Comparison of ENCODE assay signal across 8 cellular contexts in the genomic region with DNA sequence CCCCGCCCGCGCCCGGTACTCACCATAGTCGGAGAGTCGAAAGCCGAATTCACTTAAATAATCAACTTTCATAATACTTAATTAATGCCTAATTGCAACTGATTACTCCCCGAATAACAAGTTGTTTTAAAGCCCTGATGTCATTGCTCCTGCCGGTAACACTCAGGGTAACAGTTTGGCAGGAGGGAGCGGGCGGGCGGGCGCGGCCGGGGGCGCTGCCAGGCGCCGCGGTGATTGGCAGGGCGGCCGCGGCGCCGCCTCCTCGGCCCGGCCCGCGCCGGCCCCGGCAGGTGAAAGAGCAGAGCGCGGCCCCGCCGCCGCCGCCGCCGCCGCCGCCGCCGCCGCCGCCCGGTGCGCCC.
DNase-seq lines count a peak whose midpoint lies in the region; TF ChIP-seq lines count a peak whose summit lies in the region.

No MANE protein-coding gene starts in this region.

- H3K27me3 Mint-ChIP-seq in H9 (ENCODE audit: low read depth) (peaks cover 33% of the 10 kb centered on the region), glutamatergic neuron (ENCODE audit: unreplicated experiment) (peaks cover 23% of the 10 kb centered on the region)
- H3K27me3 Mint-ChIP-seq in activated T-helper 1 cell treated with anti-CD3 and anti-CD28 coated beads, Interleukin-12 subunit alpha, Interleukin-12 subunit beta, Interleukin-2, Interleukin-4 antibody, amounts not matched to agents 30 ng/mL and 10 ng/mL and 1 ng/mL, durations not matched to agents 14 hours and 24 hours and 36 hours (ENCODE audit: insufficient read depth) = peaks cover 20% of the 10 kb centered on the region

- H3K9me3 Mint-ChIP-seq in H9 = no peaks in the 10 kb centered on the region
- H3K9me3 Mint-ChIP-seq in activated T-helper 1 cell treated with anti-CD3 and anti-CD28 coated beads, Interleukin-12 subunit alpha, Interleukin-12 subunit beta, Interleukin-2, Interleukin-4 antibody, amounts not matched to agents 30 ng/mL and 10 ng/mL and 1 ng/mL, durations not matched to agents 14 hours and 24 hours and 36 hours = no peaks in the 10 kb centered on the region
- peaks cover 11% of the 10 kb centered on the region for H3K9me3 Mint-ChIP-seq in glutamatergic neuron (ENCODE audit: unreplicated experiment)

- H2BK5ac ChIP-seq in H9 (ENCODE audit: insufficient read length, low read length) = no peak overlapping the region

- no peak overlapping the region for H3T11ph ChIP-seq in H9 (ENCODE audit: low read length)

- no peak for TF ChIP-seq POLR2A in sigmoid colon (IDR thresholded peaks at IDR 0.05)

- H3K4me1 Mint-ChIP-seq in H9 = peaks cover 14 to 28% of the 10 kb centered on the region in 2 experiments
- H3K4me1 Mint-ChIP-seq in activated T-helper 1 cell treated with anti-CD3 and anti-CD28 coated beads, Interleukin-12 subunit alpha, Interleukin-12 subunit beta, Interleukin-2, Interleukin-4 antibody, amounts not matched to agents 30 ng/mL and 10 ng/mL and 1 ng/mL, durations not matched to agents 14 hours and 24 hours and 36 hours (ENCODE audit: low read depth) = peaks cover 29% of the 10 kb centered on the region
- peaks cover 11% of the 10 kb centered on the region for H3K4me1 Mint-ChIP-seq in glutamatergic neuron (ENCODE audit: low read depth, unreplicated experiment)

- H3K4me3 ChIP-seq in GM06990 (replicated peaks; ENCODE audit: low read depth, low read length) (peak overlapping the region; percentile 78), sigmoid colon (peak overlapping the region; percentile 58 to 89 (median 88))

- no peaks in the 10 kb centered on the region for H3K36me3 ChIP-seq in GM06990 (ENCODE audit: control insufficient read depth, insufficient read depth, low read length)
- H3K36me3 ChIP-seq in sigmoid colon = no peaks in the 10 kb centered on the region

- no peaks in the 10 kb centered on the region for H4K20me1 ChIP-seq in H9 (ENCODE audit: control insufficient read depth, insufficient read depth, insufficient read length)

- H3K9ac ChIP-seq in H9 (ENCODE audit: extremely low read depth, insufficient read length, low read length) = no peak overlapping the region

- H2BK20ac ChIP-seq in H9 (ENCODE audit: low read depth, low read length, poor library complexity, severe bottlenecking) = no peak overlapping the region

- WGBS in H9 (ENCODE audit: extremely low coverage, insufficient read length, low lambda C conversion rate) = no CpG with 5 or more reads among the region's 46 CpGs
- WGBS in sigmoid colon, 2 donors = 1% methylated on average over 46 of the region's 46 CpGs

- no peak overlapping the region for H3K56ac ChIP-seq in H9 (ENCODE audit: insufficient read length, low read depth, low read length)

- H3K23ac ChIP-seq in H9 (ENCODE audit: insufficient read length, low read depth, low read length) = no peak overlapping the region

- no peak overlapping the region for H2AFZ ChIP-seq in H9 (ENCODE audit: low read length)

- H3K27ac Mint-ChIP-seq in H9 (no peak overlapping the region), glutamatergic neuron (ENCODE audit: unreplicated experiment) (no peak overlapping the region)
- peak overlapping the region; percentile 71 for H3K27ac Mint-ChIP-seq in activated T-helper 1 cell treated with anti-CD3 and anti-CD28 coated beads, Interleukin-12 subunit alpha, Interleukin-12 subunit beta, Interleukin-2, Interleukin-4 antibody, amounts not matched to agents 30 ng/mL and 10 ng/mL and 1 ng/mL, durations not matched to agents 14 hours and 24 hours and 36 hours

- H4K91ac ChIP-seq in H9 (ENCODE audit: insufficient read length, low read depth, low read length) = no peak overlapping the region

- no peak for TF ChIP-seq CTCF in GM06990 (IDR thresholded peaks at IDR 0.05; ENCODE audit: insufficient read depth, low read length, poor library complexity, severe bottlenecking)
- no peak for TF ChIP-seq CTCF in H9 (conservative IDR thresholded peaks at IDR 0.05)
- TF ChIP-seq CTCF in glutamatergic neuron (IDR thresholded peaks at IDR 0.05; ENCODE audit: partially characterized antibody, unreplicated experiment) = no peak
- no peak for TF ChIP-seq CTCF in sigmoid colon (IDR thresholded peaks at IDR 0.05)

- no peak overlapping the region for H3K18ac ChIP-seq in H9 (ENCODE audit: insufficient read length, low read depth, low read length)

- H3K79me2 ChIP-seq in H9 (ENCODE audit: insufficient read depth, low read length) = no peaks in the 10 kb centered on the region; the same call in 1 of the 2 replicates

- DNase-seq in GM06990 (ENCODE audit: extremely low read depth, insufficient read length) (peak; percentile 76), H9 (peak; percentile 53), NCI-H1105 (lab: John Stamatoyannopoulos, UW) (peak; percentile 80), glutamatergic neuron (no peak), sigmoid colon (no peak), NCI-H2196 (lab: John Stamatoyannopoulos, UW; ENCODE audit: unreplicated experiment) (no peak), SIG-M5 treated with dmso at 0.1 percent for 504 hours (lab: John Stamatoyannopoulos, UW; ENCODE audit: unreplicated experiment) (no peak)
- no peak for DNase-seq in activated T-helper 1 cell treated with anti-CD3 and anti-CD28 coated beads, Interleukin-12 subunit alpha, Interleukin-12 subunit beta, Interleukin-2, Interleukin-4 antibody, amounts not matched to agents 30 ng/mL and 10 ng/mL and 1 ng/mL, durations not matched to agents 14 hours and 24 hours and 36 hours (ENCODE audit: low spot score)

- no peak overlapping the region for H2AK5ac ChIP-seq in H9 (ENCODE audit: insufficient read length, low read length)

- no peak overlapping the region for H2BK12ac ChIP-seq in H9 (ENCODE audit: insufficient read length, low read depth, low read length)

- no peak overlapping the region for H3K4ac ChIP-seq in H9 (ENCODE audit: low read depth, low read length)

- peaks cover 2% of the 10 kb centered on the region for H3K23me2 ChIP-seq in H9 (ENCODE audit: insufficient read length, low read depth, low read length, poor library complexity, severe bottlenecking)

- H3K14ac ChIP-seq in H9 (ENCODE audit: insufficient read depth, low read length) = no peak overlapping the region

- no peak overlapping the region for H2BK120ac ChIP-seq in H9 (ENCODE audit: low read depth, low read length, poor library complexity, severe bottlenecking)

- no peaks in the 10 kb centered on the region for H3K79me1 ChIP-seq in H9 (ENCODE audit: insufficient read depth, low read depth, low read length, poor library complexity, severe bottlenecking)

- no peak overlapping the region for H4K5ac ChIP-seq in H9 (ENCODE audit: insufficient read length, low read depth, low read length)

- H3K27ac ChIP-seq in H9 (ENCODE audit: insufficient read length, low read depth, low read length) (no peak overlapping the region), sigmoid colon (peak overlapping the region; percentile 89 to 98 (median 96))

- intact Hi-C loops in activated T-helper 1 cell treated with anti-CD3 and anti-CD28 coated beads, Interleukin-12 subunit alpha, Interleukin-12 subunit beta, Interleukin-2, Interleukin-4 antibody, amounts not matched to agents 30 ng/mL and 10 ng/mL and 1 ng/mL, durations not matched to agents 14 hours and 24 hours and 36 hours (cut with micrococcal nuclease) = loop anchor here (1.0 to 5.0 kb wide), 5 partner anchors 37 to 661 kb away; a partner anchor contains a TSS
- intact Hi-C loops in sigmoid colon (cut with DNase I) = loop anchor here (2.0 to 10.0 kb wide), 3 partner anchors 97 to 171 kb away; no protein-coding TSS in a partner anchor

- no peaks in the 10 kb centered on the region for H3K36me3 Mint-ChIP-seq in H9 (ENCODE audit: insufficient read depth in 1 of 3, low read depth in 3 of 3)
- no peaks in the 10 kb centered on the region for H3K36me3 Mint-ChIP-seq in activated T-helper 1 cell treated with anti-CD3 and anti-CD28 coated beads, Interleukin-12 subunit alpha, Interleukin-12 subunit beta, Interleukin-2, Interleukin-4 antibody, amounts not matched to agents 30 ng/mL and 10 ng/mL and 1 ng/mL, durations not matched to agents 14 hours and 24 hours and 36 hours (ENCODE audit: low read depth)
- no peaks in the 10 kb centered on the region for H3K36me3 Mint-ChIP-seq in glutamatergic neuron (ENCODE audit: unreplicated experiment)

- TF ChIP-seq EP300 in sigmoid colon (IDR thresholded peaks at IDR 0.05) = no peak

- H3K27me3 ChIP-seq in GM06990 (replicated peaks; ENCODE audit: control insufficient read depth, insufficient read depth, low read length) (no peaks in the 10 kb centered on the region; the same call in 1 of the 2 replicates), H9 (ENCODE audit: insufficient read depth, low read length) (no peaks in the 10 kb centered on the region), sigmoid colon (no peaks in the 10 kb centered on the region)

- no peak overlapping the region for H2BK15ac ChIP-seq in H9 (ENCODE audit: low read depth, low read length)

- H4K8ac ChIP-seq in H9 (replicated peaks; ENCODE audit: insufficient read length, low read depth, low read length) = no peak overlapping the region

- peak overlapping the region; percentile 43 for H3K4me2 ChIP-seq in H9 (ENCODE audit: insufficient read depth, insufficient read length, low read length)

- H3K4me1 ChIP-seq in H9 (ENCODE audit: insufficient read depth, low read length) (0 out of 2 replicates have a peak, but pooled peaks cover 2% of the 10 kb centered on the region), sigmoid colon (peaks cover 0 to 71% (median 69%) of the 10 kb centered on the region in 4 donors)

- H3K9me3 ChIP-seq in H9 (ENCODE audit: control insufficient read depth, low read depth, low read length) (no peaks in the 10 kb centered on the region), sigmoid colon (no peaks in the 10 kb centered on the region)

- peak overlapping the region; percentile 69 to 84 for H3K4me3 Mint-ChIP-seq in H9
- peak overlapping the region; percentile 79 for H3K4me3 Mint-ChIP-seq in activated T-helper 1 cell treated with anti-CD3 and anti-CD28 coated beads, Interleukin-12 subunit alpha, Interleukin-12 subunit beta, Interleukin-2, Interleukin-4 antibody, amounts not matched to agents 30 ng/mL and 10 ng/mL and 1 ng/mL, durations not matched to agents 14 hours and 24 hours and 36 hours
- H3K4me3 Mint-ChIP-seq in glutamatergic neuron (ENCODE audit: unreplicated experiment) = peak overlapping the region; percentile 84

Comparison
In these comparisons a context has a peak if more than half of its experiments do, and no peak if none do; other contexts are left out.
1. DNase-seq: peak in GM06990 (single experiment), H9 (single experiment) and NCI-H1105 (single experiment); none in activated T-helper 1 cell treated with anti-CD3 and anti-CD28 coated beads, Interleukin-12 subunit alpha, Interleukin-12 subunit beta, Interleukin-2, Interleukin-4 antibody, amounts not matched to agents 30 ng/mL and 10 ng/mL and 1 ng/mL, durations not matched to agents 14 hours and 24 hours and 36 hours (single experiment), glutamatergic neuron (single experiment), sigmoid colon (single experiment), NCI-H2196 (single experiment) and SIG-M5 treated with dmso at 0.1 percent for 504 hours (single experiment).
2. Peak in every context shown above with its lines, with median percentiles within 50 percentile points of each other: H3K4me3 Mint-ChIP-seq.